ENCODE assay signal across 1 cellular context in genomic region chr17:56593741-56594527, GRCh38.
TF ChIP-seq lines count a peak whose summit lies in the region.

No MANE protein-coding gene starts in this region.

TF ChIP-seq in HepG2, 621 proteins besides CTCF, POLR2A, EP300 and RAD21 (continued from another document and continues in another):
- TF ChIP-seq, protein P1, sequence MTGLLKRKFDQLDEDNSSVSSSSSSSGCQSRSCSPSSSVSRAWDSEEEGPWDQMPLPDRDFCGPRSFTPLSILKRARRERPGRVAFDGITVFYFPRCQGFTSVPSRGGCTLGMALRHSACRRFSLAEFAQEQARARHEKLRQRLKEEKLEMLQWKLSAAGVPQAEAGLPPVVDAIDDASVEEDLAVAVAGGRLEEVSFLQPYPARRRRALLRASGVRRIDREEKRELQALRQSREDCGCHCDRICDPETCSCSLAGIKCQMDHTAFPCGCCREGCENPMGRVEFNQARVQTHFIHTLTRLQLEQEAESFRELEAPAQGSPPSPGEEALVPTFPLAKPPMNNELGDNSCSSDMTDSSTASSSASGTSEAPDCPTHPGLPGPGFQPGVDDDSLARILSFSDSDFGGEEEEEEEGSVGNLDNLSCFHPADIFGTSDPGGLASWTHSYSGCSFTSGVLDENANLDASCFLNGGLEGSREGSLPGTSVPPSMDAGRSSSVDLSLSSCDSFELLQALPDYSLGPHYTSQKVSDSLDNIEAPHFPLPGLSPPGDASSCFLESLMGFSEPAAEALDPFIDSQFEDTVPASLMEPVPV (CRISPR knock-in tag; IDR thresholded peaks at IDR 0.05), result no peak
- TF ChIP-seq EED (CRISPR knock-in tag; IDR thresholded peaks at IDR 0.05), result 0 out of 2 replicates have a peak, but pooled peaks have one; percentile 14
- TF ChIP-seq ATF6 (CRISPR knock-in tag; conservative IDR thresholded peaks at IDR 0.05), result no peak
- TF ChIP-seq ZNF878 (CRISPR knock-in tag; IDR thresholded peaks at IDR 0.05), result no peak
- TF ChIP-seq ZNF605 (CRISPR knock-in tag; IDR thresholded peaks at IDR 0.05), result no peak
- no peak for TF ChIP-seq PAX8 (CRISPR knock-in tag; IDR thresholded peaks at IDR 0.05; ENCODE audit: borderline replicate concordance)
- TF ChIP-seq RNF2 (conservative IDR thresholded peaks at IDR 0.05; ENCODE audit: low read depth), result peak; percentile 63; the same call in 1 of the 2 replicates
- TF ChIP-seq, protein P2, sequence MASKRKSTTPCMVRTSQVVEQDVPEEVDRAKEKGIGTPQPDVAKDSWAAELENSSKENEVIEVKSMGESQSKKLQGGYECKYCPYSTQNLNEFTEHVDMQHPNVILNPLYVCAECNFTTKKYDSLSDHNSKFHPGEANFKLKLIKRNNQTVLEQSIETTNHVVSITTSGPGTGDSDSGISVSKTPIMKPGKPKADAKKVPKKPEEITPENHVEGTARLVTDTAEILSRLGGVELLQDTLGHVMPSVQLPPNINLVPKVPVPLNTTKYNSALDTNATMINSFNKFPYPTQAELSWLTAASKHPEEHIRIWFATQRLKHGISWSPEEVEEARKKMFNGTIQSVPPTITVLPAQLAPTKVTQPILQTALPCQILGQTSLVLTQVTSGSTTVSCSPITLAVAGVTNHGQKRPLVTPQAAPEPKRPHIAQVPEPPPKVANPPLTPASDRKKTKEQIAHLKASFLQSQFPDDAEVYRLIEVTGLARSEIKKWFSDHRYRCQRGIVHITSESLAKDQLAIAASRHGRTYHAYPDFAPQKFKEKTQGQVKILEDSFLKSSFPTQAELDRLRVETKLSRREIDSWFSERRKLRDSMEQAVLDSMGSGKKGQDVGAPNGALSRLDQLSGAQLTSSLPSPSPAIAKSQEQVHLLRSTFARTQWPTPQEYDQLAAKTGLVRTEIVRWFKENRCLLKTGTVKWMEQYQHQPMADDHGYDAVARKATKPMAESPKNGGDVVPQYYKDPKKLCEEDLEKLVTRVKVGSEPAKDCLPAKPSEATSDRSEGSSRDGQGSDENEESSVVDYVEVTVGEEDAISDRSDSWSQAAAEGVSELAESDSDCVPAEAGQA (IDR thresholded peaks at IDR 0.05; ENCODE audit: low read depth), result no peak
- TF ChIP-seq, protein P2 (CRISPR knock-in tag; IDR thresholded peaks at IDR 0.05; ENCODE audit: borderline replicate concordance), result no peak
- TF ChIP-seq GFI1 (CRISPR knock-in tag; IDR thresholded peaks at IDR 0.05; ENCODE audit: borderline replicate concordance), result no peak
- TF ChIP-seq, protein P3, sequence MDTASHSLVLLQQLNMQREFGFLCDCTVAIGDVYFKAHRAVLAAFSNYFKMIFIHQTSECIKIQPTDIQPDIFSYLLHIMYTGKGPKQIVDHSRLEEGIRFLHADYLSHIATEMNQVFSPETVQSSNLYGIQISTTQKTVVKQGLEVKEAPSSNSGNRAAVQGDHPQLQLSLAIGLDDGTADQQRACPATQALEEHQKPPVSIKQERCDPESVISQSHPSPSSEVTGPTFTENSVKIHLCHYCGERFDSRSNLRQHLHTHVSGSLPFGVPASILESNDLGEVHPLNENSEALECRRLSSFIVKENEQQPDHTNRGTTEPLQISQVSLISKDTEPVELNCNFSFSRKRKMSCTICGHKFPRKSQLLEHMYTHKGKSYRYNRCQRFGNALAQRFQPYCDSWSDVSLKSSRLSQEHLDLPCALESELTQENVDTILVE (CRISPR knock-in tag; IDR thresholded peaks at IDR 0.05), result no peak
- TF ChIP-seq, protein P4, sequence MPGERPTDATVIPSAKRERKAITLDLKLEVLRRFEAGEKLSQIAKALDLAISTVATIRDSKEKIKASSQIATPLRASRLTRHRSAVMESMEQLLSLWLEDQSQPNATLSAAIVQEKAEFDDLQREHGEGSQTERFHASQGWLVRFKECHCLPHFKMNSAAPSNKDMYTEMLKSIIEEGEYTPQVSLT (CRISPR knock-in tag; IDR thresholded peaks at IDR 0.05; ENCODE audit: borderline replicate concordance, low read depth), result no peak
- TF ChIP-seq KDM5A (IDR thresholded peaks at IDR 0.05; ENCODE audit: borderline replicate concordance, low read length), result no peak
- no peak for TF ChIP-seq ZBTB8A (CRISPR knock-in tag; IDR thresholded peaks at IDR 0.05; ENCODE audit: borderline replicate concordance, low read depth)
- no peak for TF ChIP-seq ZNF7 (CRISPR knock-in tag; IDR thresholded peaks at IDR 0.05)
- no peak for TF ChIP-seq ARNT2 (CRISPR knock-in tag; IDR thresholded peaks at IDR 0.05; ENCODE audit: low read depth)
- peak; percentile 53; the same call in 1 of the 2 replicates for TF ChIP-seq ZXDC (CRISPR knock-in tag; IDR thresholded peaks at IDR 0.05)
- TF ChIP-seq ZNF672 (CRISPR knock-in tag; IDR thresholded peaks at IDR 0.05), result no peak
- TF ChIP-seq KLF16 (CRISPR knock-in tag; IDR thresholded peaks at IDR 0.05), result no peak
- TF ChIP-seq IRF2 (CRISPR knock-in tag; IDR thresholded peaks at IDR 0.05), result no peak
- TF ChIP-seq NPAS2 (CRISPR knock-in tag; IDR thresholded peaks at IDR 0.05; ENCODE audit: borderline replicate concordance), result no peak
- TF ChIP-seq, protein P5, sequence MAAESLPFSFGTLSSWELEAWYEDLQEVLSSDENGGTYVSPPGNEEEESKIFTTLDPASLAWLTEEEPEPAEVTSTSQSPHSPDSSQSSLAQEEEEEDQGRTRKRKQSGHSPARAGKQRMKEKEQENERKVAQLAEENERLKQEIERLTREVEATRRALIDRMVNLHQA (CRISPR knock-in tag; IDR thresholded peaks at IDR 0.05), result no peak
- no peak for TF ChIP-seq ZNF431 (CRISPR knock-in tag; IDR thresholded peaks at IDR 0.05; ENCODE audit: borderline replicate concordance, low read depth)
- TF ChIP-seq ARNT (IDR thresholded peaks at IDR 0.05), result no peak
- TF ChIP-seq GTF2F1 (IDR thresholded peaks at IDR 0.05; ENCODE audit: low read length), result no peak
- TF ChIP-seq ZNF569 (CRISPR knock-in tag; IDR thresholded peaks at IDR 0.05; ENCODE audit: borderline replicate concordance), result no peak
- TF ChIP-seq ZNF776 (CRISPR knock-in tag; IDR thresholded peaks at IDR 0.05), result no peak; the same call in 1 of the 2 replicates
- TF ChIP-seq PHB2 (IDR thresholded peaks at IDR 0.05; ENCODE audit: partially characterized antibody), result no peak
- peak; percentile 61; the same call in 1 of the 2 replicates for TF ChIP-seq KDM5B (CRISPR knock-in tag; IDR thresholded peaks at IDR 0.05; ENCODE audit: borderline replicate concordance)
- no peak for TF ChIP-seq ZNF496 (CRISPR knock-in tag; IDR thresholded peaks at IDR 0.05; ENCODE audit: insufficient replicate concordance)
- TF ChIP-seq CBX1 (IDR thresholded peaks at IDR 0.05; ENCODE audit: low read depth), result no peak
- no peak for TF ChIP-seq BHLHE40 (IDR thresholded peaks at IDR 0.05; ENCODE audit: low read length)
- TF ChIP-seq SMAD9 (CRISPR knock-in tag; IDR thresholded peaks at IDR 0.05), result no peak
- no peak for TF ChIP-seq REXO4 (CRISPR knock-in tag; IDR thresholded peaks at IDR 0.05; ENCODE audit: borderline replicate concordance)
- no peak for TF ChIP-seq AGO1 (IDR thresholded peaks at IDR 0.05; ENCODE audit: low read depth, low read length, poor library complexity, severe bottlenecking)
- no peak for TF ChIP-seq ZNF17 (CRISPR knock-in tag; IDR thresholded peaks at IDR 0.05)
- TF ChIP-seq ISX (CRISPR knock-in tag; conservative IDR thresholded peaks at IDR 0.05), result no peak
- TF ChIP-seq ZNF646 (CRISPR knock-in tag; IDR thresholded peaks at IDR 0.05), result no peak
- TF ChIP-seq HOXD1 (CRISPR knock-in tag; IDR thresholded peaks at IDR 0.05), result no peak
